8 cellular contexts compared by ENCODE assay signal in genomic region chr11:129307162-129307561, GRCh38.
"Had no signal": no experiment of that assay in that cellular context is flagged by ENCODE, and none has a peak within 500 bp of the region (broad histone marks: within the 10 kb centered on the region; RNA-seq: fewer than 3 reads in every experiment).

No MANE protein-coding gene starts in this region.

- FAIRE-seq: G401.6, GM12878, GM12891, GM12892, GM18507, GM19239 had no signal

- DNase-seq: GDM1, GF-D8 had no signal

- ATAC-seq: GM12878 had no signal

- H3K4me3 ChIP-seq: GM12878 had no signal
